8 cellular contexts compared by ENCODE assay signal in the genomic region with DNA sequence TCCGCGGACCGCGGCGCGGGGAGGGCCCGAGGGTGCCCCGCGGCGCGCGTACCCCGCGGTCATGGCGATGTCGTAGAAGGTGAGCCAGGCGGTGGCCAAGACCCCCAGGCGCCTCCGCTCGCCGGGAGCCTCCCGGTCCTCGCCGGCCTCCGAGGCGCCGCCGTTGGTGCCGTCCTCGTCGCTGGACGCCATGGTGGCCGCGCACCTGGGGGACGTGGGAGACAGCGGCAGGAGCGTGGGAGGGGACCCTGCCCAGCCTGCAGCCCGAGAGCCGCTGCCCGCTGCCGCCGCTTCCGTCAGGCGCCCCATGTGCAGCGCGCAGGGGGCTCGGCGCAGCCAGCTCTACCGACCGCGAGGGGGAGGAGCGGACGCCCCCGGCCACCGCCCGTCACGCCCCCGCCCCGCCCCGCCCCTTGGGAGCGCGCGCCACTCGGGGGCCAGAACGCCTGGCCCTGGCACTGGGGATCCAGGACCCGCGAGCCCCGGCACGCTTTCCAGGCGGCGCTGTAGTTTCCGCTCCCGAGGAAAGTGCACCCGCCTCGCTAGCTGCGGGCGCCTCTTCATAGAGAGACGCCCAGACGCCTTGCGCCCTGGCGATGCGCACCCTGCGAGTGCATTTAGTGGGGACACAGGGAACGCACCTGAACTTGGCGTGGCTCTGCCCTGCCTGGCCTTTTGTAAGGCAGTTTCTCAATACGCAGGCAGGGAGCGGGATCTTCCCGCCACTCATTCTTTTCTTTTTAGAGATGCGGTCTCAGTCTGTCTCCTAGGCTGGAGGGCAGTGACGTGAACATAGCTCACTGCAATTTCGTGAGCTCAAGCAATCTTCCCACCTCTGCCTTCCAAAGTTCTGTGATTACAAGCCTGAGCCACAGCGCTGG. TPM values are rescaled to one million over a fixed set of nuclear protein-coding genes. Genes with fewer than 3 reads are reported as not detected.
DNase-seq lines count a peak whose midpoint lies in the region; ATAC-seq, FAIRE-seq and TF ChIP-seq lines count a peak whose summit lies in the region.

A gene with protein sequence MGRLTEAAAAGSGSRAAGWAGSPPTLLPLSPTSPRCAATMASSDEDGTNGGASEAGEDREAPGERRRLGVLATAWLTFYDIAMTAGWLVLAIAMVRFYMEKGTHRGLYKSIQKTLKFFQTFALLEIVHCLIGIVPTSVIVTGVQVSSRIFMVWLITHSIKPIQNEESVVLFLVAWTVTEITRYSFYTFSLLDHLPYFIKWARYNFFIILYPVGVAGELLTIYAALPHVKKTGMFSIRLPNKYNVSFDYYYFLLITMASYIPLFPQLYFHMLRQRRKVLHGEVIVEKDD (minus strand): TSS at position 344 of the 881 bp plus-strand sequence. CDS start 35 bp downstream, at position 309.

- H3K4me1 ChIP-seq in KMS-11 (ENCODE audit: low read depth, poor library complexity, severe bottlenecking) (no peaks in the 10 kb centered on the region), astrocyte (ENCODE audit: insufficient read depth, low read length) (peaks cover 5% of the 10 kb centered on the region), right cardiac atrium (ENCODE audit: control insufficient read depth, insufficient read depth, low read length) (no peaks in the 10 kb centered on the region), Karpas-422 (ENCODE audit: low read length) (no peaks in the 10 kb centered on the region)

- H2AFZ ChIP-seq in KMS-11 (ENCODE audit: low read depth) (peak within 1 kb of the TSS; percentile 95), astrocyte (ENCODE audit: low read depth, low read length) (peak within 1 kb of the TSS; percentile 98), Karpas-422 (ENCODE audit: low read length) (no peak within 1 kb of the TSS)

- peak; percentile 35 for DNase-seq in GM04504 (ENCODE audit: low read depth)
- peak; percentile 64 for DNase-seq in astrocyte (ENCODE audit: low read depth)
- DNase-seq in right cardiac atrium: peak; percentile 62 to 86 (median 83)
- DNase-seq in putamen (ENCODE audit: low spot score): peak; percentile 34
- DNase-seq in Karpas-422: no peak

- H3K9me3 ChIP-seq in astrocyte (ENCODE audit: insufficient read depth, low read depth, low read length) (no peaks in the 10 kb centered on the region), right cardiac atrium (ENCODE audit: control insufficient read depth, low read length) (no peaks in the 10 kb centered on the region), Karpas-422 (ENCODE audit: low read length) (no peaks in the 10 kb centered on the region)

- no peaks in the 10 kb centered on the region for H4K20me1 ChIP-seq in KMS-11 (ENCODE audit: insufficient read depth)
- no peaks in the 10 kb centered on the region for H4K20me1 ChIP-seq in astrocyte (ENCODE audit: insufficient read depth, low read length)
- H4K20me1 ChIP-seq in Karpas-422 (ENCODE audit: insufficient read depth, low read depth, low read length): no peaks in the 10 kb centered on the region

- intact Hi-C loops in right cardiac atrium (cut with DNase I): loop anchor here in 1 of 4 donors (10.0 kb wide), 1 partner anchor 118 kb away; no protein-coding TSS in a partner anchor

- peak within 1 kb of the TSS; percentile 83 for H3K4me3 Mint-ChIP-seq in T-helper 1 cell treated with Interleukin-12 subunit alpha and Interleukin-12 subunit beta and Interleukin-4 antibody, amounts not matched to agents 30 μg/mL and 1 μg/mL, for 36 hours
- peak within 1 kb of the TSS; percentile 91 for H3K4me3 Mint-ChIP-seq in astrocyte (ENCODE audit: unreplicated experiment)

- no peak for FAIRE-seq in astrocyte (lab: Jason Lieb, UNC)

- H3K9ac ChIP-seq in KMS-11 (peak within 1 kb of the TSS; percentile 49; the same call in 1 of the 2 replicates), astrocyte (ENCODE audit: low read length) (peak within 1 kb of the TSS; percentile 80), Karpas-422 (ENCODE audit: low read length) (no peak within 1 kb of the TSS)

- H3K9me3 Mint-ChIP-seq in T-helper 1 cell treated with Interleukin-12 subunit alpha and Interleukin-12 subunit beta and Interleukin-4 antibody, amounts not matched to agents 30 μg/mL and 1 μg/mL, for 36 hours: no peaks in the 10 kb centered on the region
- no peaks in the 10 kb centered on the region for H3K9me3 Mint-ChIP-seq in astrocyte (ENCODE audit: unreplicated experiment)

- H3K27me3 ChIP-seq in KMS-11 (ENCODE audit: insufficient read depth, low read depth): no peaks in the 10 kb centered on the region
- H3K27me3 ChIP-seq in astrocyte (ENCODE audit: insufficient read depth, low read length): no peaks in the 10 kb centered on the region
- H3K27me3 ChIP-seq in right cardiac atrium (ENCODE audit: control insufficient read depth, insufficient read depth): no peaks in the 10 kb centered on the region
- H3K27me3 ChIP-seq in Karpas-422 (ENCODE audit: low read length): no peaks in the 10 kb centered on the region

- TF ChIP-seq CTCF in KMS-11 (conservative IDR thresholded peaks at IDR 0.05; ENCODE audit: low read depth, low read length): 0 out of 2 replicates have a peak, but pooled peaks have one; percentile 15
- no peak for TF ChIP-seq CTCF in astrocyte (IDR thresholded peaks at IDR 0.05; ENCODE audit: insufficient read depth, low read depth, low read length)

- H3K4me2 ChIP-seq in KMS-11 (peak within 1 kb of the TSS; percentile 85), astrocyte (ENCODE audit: low read length) (peak within 1 kb of the TSS; percentile 86), Karpas-422 (ENCODE audit: low read depth, low read length, poor library complexity, severe bottlenecking) (no peak within 1 kb of the TSS)

- H3K27me3 Mint-ChIP-seq in T-helper 1 cell treated with Interleukin-12 subunit alpha and Interleukin-12 subunit beta and Interleukin-4 antibody, amounts not matched to agents 30 μg/mL and 1 μg/mL, for 36 hours (ENCODE audit: low read depth): peaks cover 34% of the 10 kb centered on the region
- no peaks in the 10 kb centered on the region for H3K27me3 Mint-ChIP-seq in astrocyte (ENCODE audit: low read depth, unreplicated experiment)

- H3K36me3 Mint-ChIP-seq in T-helper 1 cell treated with Interleukin-12 subunit alpha and Interleukin-12 subunit beta and Interleukin-4 antibody, amounts not matched to agents 30 μg/mL and 1 μg/mL, for 36 hours (ENCODE audit: low read depth): no peaks in the 10 kb centered on the region
- H3K36me3 Mint-ChIP-seq in astrocyte (ENCODE audit: low read depth, unreplicated experiment): peaks cover 7% of the 10 kb centered on the region

- no peak within 1 kb of the TSS for H3K27ac Mint-ChIP-seq in T-helper 1 cell treated with Interleukin-12 subunit alpha and Interleukin-12 subunit beta and Interleukin-4 antibody, amounts not matched to agents 30 μg/mL and 1 μg/mL, for 36 hours
- peak within 1 kb of the TSS; percentile 89 for H3K27ac Mint-ChIP-seq in astrocyte (ENCODE audit: unreplicated experiment)

- ATAC-seq in GM21737 (IDR thresholded peaks at IDR 0.05; ENCODE audit: unreplicated experiment): peak; percentile 59
- ATAC-seq in right cardiac atrium: peak; percentile 90

- peaks cover 5% of the 10 kb centered on the region for H3K4me1 Mint-ChIP-seq in T-helper 1 cell treated with Interleukin-12 subunit alpha and Interleukin-12 subunit beta and Interleukin-4 antibody, amounts not matched to agents 30 μg/mL and 1 μg/mL, for 36 hours (ENCODE audit: low read depth)
- H3K4me1 Mint-ChIP-seq in astrocyte (ENCODE audit: low read depth, unreplicated experiment): peaks cover 6% of the 10 kb centered on the region

- H3K4me3 ChIP-seq in KMS-11 (IDR thresholded peaks at IDR 0.05; ENCODE audit: insufficient read depth, low read depth, low read length): no peak within 1 kb of the TSS
- peak within 1 kb of the TSS; percentile 82 for H3K4me3 ChIP-seq in astrocyte (ENCODE audit: insufficient read depth, low read depth, low read length)
- peak within 1 kb of the TSS; percentile 80 for H3K4me3 ChIP-seq in right cardiac atrium (ENCODE audit: low read length)
- no peak within 1 kb of the TSS for H3K4me3 ChIP-seq in Karpas-422 (ENCODE audit: low read length)

- no peaks in the 10 kb centered on the region for H3K9me2 ChIP-seq in Karpas-422 (replicated peaks; ENCODE audit: insufficient read depth, low read length)

- H3K27ac ChIP-seq in KMS-11: no peak within 1 kb of the TSS
- H3K27ac ChIP-seq in astrocyte (ENCODE audit: low read depth, low read length): peak within 1 kb of the TSS; percentile 58
- H3K27ac ChIP-seq in right cardiac atrium (ENCODE audit: low read length): peak within 1 kb of the TSS; percentile 75
- no peak within 1 kb of the TSS for H3K27ac ChIP-seq in Karpas-422 (ENCODE audit: low read length)

- H3K36me3 ChIP-seq in KMS-11 (ENCODE audit: insufficient read depth): no peaks in the 10 kb centered on the region
- no peaks in the 10 kb centered on the region for H3K36me3 ChIP-seq in astrocyte (ENCODE audit: insufficient read depth, low read length)
- no peaks in the 10 kb centered on the region for H3K36me3 ChIP-seq in Karpas-422 (ENCODE audit: insufficient read depth, low read length)

- H3K79me2 ChIP-seq in KMS-11 (ENCODE audit: insufficient read depth, low read depth) (no peaks in the 10 kb centered on the region), astrocyte (ENCODE audit: insufficient read depth, low read length) (peaks cover 7% of the 10 kb centered on the region), Karpas-422 (ENCODE audit: low read length) (no peaks in the 10 kb centered on the region)

- under 1% methylated on average over 92 of the region's 92 CpGs for WGBS in right cardiac atrium

RNA-seq across cellular contexts. Expression of the gene that starts here (rescaled TPM):
- total RNA-seq in astrocyte (81.6 and 87.7 TPM in 2 replicates), right cardiac atrium (100 to 1,000 TPM; 107 to 165 (median 160) TPM)
- 113 TPM for polyA plus RNA-seq in right cardiac atrium
- not detected in 2 replicates for total RNA-seq in Karpas-422 (2014; rRNA removed; shearing (Covaris generic); ENCODE audit: low replicate concordance)

Comparison
In these comparisons a context has a peak if more than half of its experiments do, and no peak if none do; other contexts are left out.
1. RNA of the gene that starts here (total RNA-seq): 107 to 165 TPM in right cardiac atrium and 81.6 to 87.7 TPM in astrocyte; not detected in Karpas-422; every median in the first group is over 10 times any median in the second.
2. H3K27ac ChIP-seq: peak in astrocyte (single experiment) and right cardiac atrium (single experiment); none in KMS-11 (single experiment) and Karpas-422 (single experiment).
3. H3K4me3 ChIP-seq: peak in astrocyte (single experiment) and right cardiac atrium (single experiment); none in KMS-11 (single experiment) and Karpas-422 (single experiment).